In genomic region chr17:32142038-32142856, GRCh38 we compare ENCODE assay signal across 8 cellular contexts. TPM values are rescaled to one million over a fixed set of nuclear protein-coding genes. Genes with fewer than 3 reads are reported as not detected.
DNase-seq lines count a peak whose midpoint lies in the region; ATAC-seq and TF ChIP-seq lines count a peak whose summit lies in the region.

RHOT1 (plus strand) TSS chr17:32142502; CDS start chr17:32142693, 191 bp downstream.

- peak; percentile 63 for TF ChIP-seq CTCF in AG04450 (IDR thresholded peaks at IDR 0.05; ENCODE audit: low read depth, low read length)
- peak; percentile 60 for TF ChIP-seq CTCF in choroid plexus epithelial cell (conservative IDR thresholded peaks at IDR 0.05; ENCODE audit: low read depth, low read length)

- peak; percentile 83 for ATAC-seq in GM18867 (IDR thresholded peaks at IDR 0.05; ENCODE audit: unreplicated experiment)
- ATAC-seq in HG03135 (IDR thresholded peaks at IDR 0.05; ENCODE audit: unreplicated experiment) = peak; percentile 73

- DNase-seq in AG04450 (ENCODE audit: low read depth, low spot score) (peak; percentile 58), NCI-H226 (peak; percentile 63), choroid plexus epithelial cell (ENCODE audit: low read depth) (peak; percentile 92), left kidney (ENCODE audit: low read depth, low spot score) (peak; percentile 91)
- DNase-seq in activated CD4-positive, alpha-beta T cell treated with anti-CD3 and anti-CD28 coated beads for 1 hour = peak; percentile 60
- DNase-seq in stimulated activated CD4-positive, alpha-beta T cell treated with anti-CD3 and anti-CD28 coated beads, Interleukin-2, amount 100 ng/mL, for 24 hours = peak; percentile 78

- CTCF ChIA-PET in AG04450 (lab: Charles Lee) = interaction anchor here (0.6 to 2.5 kb wide), 5 partner anchors 10 to 135 kb away, joined by 3 to 9 read pairs (median 4); partner anchors contain the start of gene LRRC37B

- peak within 1 kb of the TSS; percentile 91 for H3K27ac ChIP-seq in AG04450 (ENCODE audit: low read depth, low read length)

- no peaks in the 10 kb centered on the region for H3K27me3 ChIP-seq in AG04450 (ENCODE audit: control insufficient read depth, insufficient read depth, low read length)

- H3K4me3 ChIP-seq in AG04450 (ENCODE audit: low read depth, low read length) (peak within 1 kb of the TSS; percentile 92), choroid plexus epithelial cell (ENCODE audit: low read depth, low read length) (peak within 1 kb of the TSS; percentile 93)

- H3K9me3 ChIP-seq in AG04450 (ENCODE audit: control insufficient read depth, insufficient read depth, low read length) = no peaks in the 10 kb centered on the region; the same call in 1 of the 2 replicates

- POLR2A ChIA-PET in AG04450 (lab: Yijun Ruan, JAX) = interaction anchor here (0.6 to 1.3 kb wide), 6 partner anchors 12 to 890 kb away, joined by 3 to 6 read pairs (median 4); partner anchors contain the start of gene LRRC37B

RNA-seq across cellular contexts. Expression of gene RHOT1, which starts in this region (rescaled TPM):
- 44.4 and 59.0 TPM in 2 replicates for polyA plus RNA-seq in AG04450 (2011; rRNA removed)
- polyA minus RNA-seq in AG04450 (2011; rRNA and poly(A)+ RNA removed) = 24.5 and 48.7 TPM in 2 replicates

Comparison
In these comparisons a context has a peak if more than half of its experiments do, and no peak if none do; other contexts are left out.
1. Peak in every context shown above with its lines: DNase-seq, ATAC-seq, H3K4me3 ChIP-seq and H3K27ac ChIP-seq.